ENCODE assay signal across 11 cellular contexts in genomic region chr14:23362200-23362599, GRCh38. TPM values are rescaled to one million over a fixed set of nuclear protein-coding genes. Genes with fewer than 3 reads are reported as not detected.
DNase-seq lines count a peak whose midpoint lies in the region; FAIRE-seq and TF ChIP-seq lines count a peak whose summit lies in the region.
"Had no signal": no experiment of that assay in that cellular context is flagged by ENCODE, and none has a peak within 500 bp of the region (broad histone marks: within the 10 kb centered on the region; RNA-seq: fewer than 3 reads in every experiment).

No MANE protein-coding gene starts in this region.

- H3K14ac ChIP-seq in H9 (ENCODE audit: insufficient read depth, low read length), result no peak overlapping the region

- H3K9ac ChIP-seq in H9 (ENCODE audit: extremely low read depth, insufficient read length, low read length) (no peak overlapping the region), neural cell (ENCODE audit: low read length) (no peak overlapping the region)

- H3K4ac ChIP-seq in H9 (ENCODE audit: low read depth, low read length), result no peak overlapping the region

- no peak overlapping the region for H2BK5ac ChIP-seq in H9 (ENCODE audit: insufficient read length, low read length)

- no peak overlapping the region for H4K8ac ChIP-seq in H9 (replicated peaks; ENCODE audit: insufficient read length, low read depth, low read length)

- H4K91ac ChIP-seq in H9 (ENCODE audit: insufficient read length, low read depth, low read length), result no peak overlapping the region

- H3K27me3 Mint-ChIP-seq in H9 (ENCODE audit: low read depth) (peaks cover 8% of the 10 kb centered on the region), immature natural killer cell (ENCODE audit: low read depth in 3 of 3) (peaks cover 4 to 8% (median 4%) of the 10 kb centered on the region in 3 donors)

- no peak overlapping the region for H3K27ac ChIP-seq in H9 (ENCODE audit: insufficient read length, low read depth, low read length)
- H3K27ac ChIP-seq in neural cell (ENCODE audit: low read length), result no peak overlapping the region
- H3K27ac ChIP-seq in small intestine (ENCODE audit: low read depth in 1 of 2, low read length in 1 of 2), result peak overlapping the region in 1 of 2 donors; percentile 51

- no peak overlapping the region for H3T11ph ChIP-seq in H9 (ENCODE audit: low read length)

- H3K4me2 ChIP-seq in H9 (ENCODE audit: insufficient read depth, insufficient read length, low read length), result no peak overlapping the region
- no peak overlapping the region for H3K4me2 ChIP-seq in neural cell (ENCODE audit: low read length)

- no peak overlapping the region for H3K4me3 Mint-ChIP-seq in H9
- no peak overlapping the region for H3K4me3 Mint-ChIP-seq in immature natural killer cell

- no peaks in the 10 kb centered on the region for H4K20me1 ChIP-seq in H9 (ENCODE audit: control insufficient read depth, insufficient read depth, insufficient read length)
- H4K20me1 ChIP-seq in neural cell (ENCODE audit: insufficient read depth), result no peaks in the 10 kb centered on the region

- no peak overlapping the region for H3K18ac ChIP-seq in H9 (ENCODE audit: insufficient read length, low read depth, low read length)

- H3K27ac Mint-ChIP-seq in H9, result no peak overlapping the region
- no peak overlapping the region for H3K27ac Mint-ChIP-seq in immature natural killer cell

- no peaks in the 10 kb centered on the region; the same call in 1 of the 2 replicates for H3K27me3 ChIP-seq in H9 (ENCODE audit: insufficient read depth, low read length)
- H3K27me3 ChIP-seq in neural cell (ENCODE audit: insufficient read depth, low read depth, low read length), result peaks cover 12% of the 10 kb centered on the region
- H3K27me3 ChIP-seq in small intestine (ENCODE audit: control insufficient read depth in 2 of 2, insufficient read depth in 2 of 2, low read length in 2 of 2), result peaks cover 4 to 16% of the 10 kb centered on the region in 2 donors

- no peak overlapping the region for H2AK5ac ChIP-seq in H9 (ENCODE audit: insufficient read length, low read length)

- H3K9me3 Mint-ChIP-seq in H9 (peaks cover 0 to 2% of the 10 kb centered on the region in 2 experiments; a peak in 1 of 5 replicates), immature natural killer cell (no peaks in the 10 kb centered on the region)

- H3K9me2 ChIP-seq in neural cell (ENCODE audit: insufficient read depth, low read length), result no peaks in the 10 kb centered on the region

- TF ChIP-seq CTCF in H9 (conservative IDR thresholded peaks at IDR 0.05) (peak; percentile 45; the same call in 2 of the 3 replicates), astrocyte of the spinal cord (IDR thresholded peaks at IDR 0.05; ENCODE audit: low read depth, low read length) (peak; percentile 31), neural cell (IDR thresholded peaks at IDR 0.05; ENCODE audit: poor library complexity, severe bottlenecking) (peak; percentile 52)

- no peak overlapping the region for H3K23ac ChIP-seq in H9 (ENCODE audit: insufficient read length, low read depth, low read length)

- no peaks in the 10 kb centered on the region for H3F3A ChIP-seq in neural cell (ENCODE audit: insufficient read depth, low read length, poor library complexity, severe bottlenecking)

- H3K79me1 ChIP-seq in H9 (ENCODE audit: insufficient read depth, low read depth, low read length, poor library complexity, severe bottlenecking), result no peaks in the 10 kb centered on the region

- H2AFZ ChIP-seq in H9 (ENCODE audit: low read length) (no peak overlapping the region), neural cell (ENCODE audit: low read depth, low read length) (no peak overlapping the region)

- H2BK120ac ChIP-seq in H9 (ENCODE audit: low read depth, low read length, poor library complexity, severe bottlenecking), result no peak overlapping the region

- FAIRE-seq in small intestine (lab: Jason Lieb, UNC), result no peak

- no peak for TF ChIP-seq RAD21 in neural cell (conservative IDR thresholded peaks at IDR 0.05)

- TF ChIP-seq EP300 in neural cell (conservative IDR thresholded peaks at IDR 0.05; ENCODE audit: poor library complexity, severe bottlenecking), result no peak

- H3K4me1 ChIP-seq in H9 (ENCODE audit: insufficient read depth, low read length) (peaks cover 4% of the 10 kb centered on the region; the same call in 1 of the 2 replicates), small intestine (ENCODE audit: control insufficient read depth in 2 of 2, insufficient read depth in 1 of 2, low read depth in 1 of 2, low read length in 1 of 2) (peaks cover 0 to 3% of the 10 kb centered on the region in 2 donors)

- no peak overlapping the region for H4K5ac ChIP-seq in H9 (ENCODE audit: insufficient read length, low read depth, low read length)

- in situ Hi-C loops in astrocyte of the spinal cord (cut with HindIII; ENCODE audit: low sequenced_read_pairs), result no loop called here

- H3K4me1 Mint-ChIP-seq in H9, result peaks cover 30 to 36% of the 10 kb centered on the region in 2 experiments
- no peaks in the 10 kb centered on the region for H3K4me1 Mint-ChIP-seq in immature natural killer cell

- H3K9me3 ChIP-seq in H9 (ENCODE audit: control insufficient read depth, low read depth, low read length) (no peaks in the 10 kb centered on the region), neural cell (ENCODE audit: low read length) (no peaks in the 10 kb centered on the region), small intestine (ENCODE audit: control insufficient read depth, low read depth) (no peaks in the 10 kb centered on the region)

- DNase-seq in H9 (no peak), astrocyte of the spinal cord (ENCODE audit: low read depth, low spot score) (peak; percentile 14), H4 (ENCODE audit: low spot score) (no peak), immature natural killer cell (no peak), small intestine (no peak)
- DNase-seq: activated CD8-positive, alpha-beta memory T cell treated with anti-CD3 and anti-CD28 coated beads, Interleukin-2, amount 50 U/mL, for 4 hours; dermis blood vessel endothelial cell; NCI-H1694 treated with DMSO at 0.1 percent for 48 hours; SIG-M5 had no signal

- WGBS in H9 (ENCODE audit: extremely low coverage, insufficient read length, low lambda C conversion rate), result no CpG with 5 or more reads among the region's 3 CpGs
- 62 to 82% (median 62%) methylated on average over 3 of the region's 3 CpGs for WGBS in small intestine, 3 donors

- no peaks in the 10 kb centered on the region for H3K79me2 ChIP-seq in H9 (ENCODE audit: insufficient read depth, low read length)
- H3K79me2 ChIP-seq in neural cell (replicated peaks; ENCODE audit: insufficient read depth, low read length), result peaks cover 25% of the 10 kb centered on the region

- no peak overlapping the region for H2BK12ac ChIP-seq in H9 (ENCODE audit: insufficient read length, low read depth, low read length)

- H3K36me3 ChIP-seq in neural cell (ENCODE audit: insufficient read depth, low read length) (no peaks in the 10 kb centered on the region), small intestine (ENCODE audit: control insufficient read depth in 2 of 2, insufficient read depth in 2 of 2, low read length in 2 of 2) (no peaks in the 10 kb centered on the region)

- peaks cover 23% of the 10 kb centered on the region for H3K23me2 ChIP-seq in H9 (ENCODE audit: insufficient read length, low read depth, low read length, poor library complexity, severe bottlenecking)

- H2BK20ac ChIP-seq in H9 (ENCODE audit: low read depth, low read length, poor library complexity, severe bottlenecking), result no peak overlapping the region

- H3K36me3 Mint-ChIP-seq in H9 (ENCODE audit: insufficient read depth in 1 of 3, low read depth in 3 of 3) (peaks cover 21 to 49% (median 35%) of the 10 kb centered on the region in 3 experiments), immature natural killer cell (no peaks in the 10 kb centered on the region)

- H2BK15ac ChIP-seq in H9 (ENCODE audit: low read depth, low read length), result no peak overlapping the region

- H3K4me3 ChIP-seq in astrocyte of the spinal cord (ENCODE audit: low read depth, low read length) (no peak overlapping the region), neural cell (ENCODE audit: low read length) (no peak overlapping the region), small intestine (ENCODE audit: low read depth in 1 of 2, low read length in 2 of 2) (no peak overlapping the region)

- H3K56ac ChIP-seq in H9 (ENCODE audit: insufficient read length, low read depth, low read length), result no peak overlapping the region

TF ChIP-seq in neural cell, 6 proteins besides CTCF, POLR2A, EP300 and RAD21:
- no peak for TF ChIP-seq MXI1 (conservative IDR thresholded peaks at IDR 0.05; ENCODE audit: poor library complexity, severe bottlenecking)
- peak; percentile 38 for TF ChIP-seq SMC3 (conservative IDR thresholded peaks at IDR 0.05; ENCODE audit: poor library complexity)

RNA-seq across cellular contexts. Expression of gene EFS, which starts 2.8 kb away (rescaled TPM):
- total RNA-seq in H9 (2021), result 31.9 and 32.1 TPM in 2 replicates
- polyA plus RNA-seq in neural cell (0.48 and 0.92 TPM in 2 replicates), immature natural killer cell (not detected), small intestine (1 to 10 TPM in 1 of 3 donors, under 1 TPM in 2; 0.54 to 3.0 (median 0.67) TPM)
- polyA minus RNA-seq in neural cell, result 1.3 and 1.5 TPM in 2 replicates
- total RNA-seq in H4 (2014; rRNA removed; shearing (Covaris generic)), result not detected in 2 replicates

RNA-seq across cellular contexts. Expression of gene SLC22A17, which starts 9.5 kb away (rescaled TPM):
- total RNA-seq in H9 (2021), result 33.0 and 34.0 TPM in 2 replicates
- polyA plus RNA-seq in neural cell (182 and 201 TPM in 2 replicates), immature natural killer cell (under 1 TPM in 1 of 3 donors, not detected in 2; 0.18 TPM), small intestine (10 to 100 TPM in 1 of 3 donors, 1 to 10 TPM in 1, under 1 TPM in 1; 0.67 to 12.7 (median 2.2) TPM)
- 136 and 168 TPM in 2 replicates for polyA minus RNA-seq in neural cell
- 4.6 and 5.3 TPM in 2 replicates for total RNA-seq in H4 (2014; rRNA removed; shearing (Covaris generic))

RNA-seq across cellular contexts. Expression of gene IL25, which starts 10.4 kb away (rescaled TPM):
- total RNA-seq in H9 (2021), result not detected in 2 replicates
- polyA plus RNA-seq in neural cell, result not detected in 2 replicates
- not detected in 2 replicates for polyA minus RNA-seq in neural cell
- not detected in 2 replicates for total RNA-seq in H4 (2014; rRNA removed; shearing (Covaris generic))
- polyA plus RNA-seq in immature natural killer cell, result not detected
- not detected for polyA plus RNA-seq in small intestine
- total RNA-seq: dermis blood vessel endothelial cell, left lobe of liver had no signal

RNA-seq across cellular contexts. Expression of gene CMTM5, which starts 14.6 kb away (rescaled TPM):
- not detected in 2 replicates for total RNA-seq in H9 (2021)
- polyA plus RNA-seq in neural cell, result not detected in 2 replicates
- not detected in 2 replicates for polyA minus RNA-seq in neural cell
- total RNA-seq in H4 (2014; rRNA removed; shearing (Covaris generic)), result not detected in 2 replicates
- 1 to 10 TPM in 1 of 3 donors, under 1 TPM in 1, not detected in 1; 0.27 to 4.0 TPM for polyA plus RNA-seq in immature natural killer cell
- polyA plus RNA-seq in small intestine, result under 1 TPM in 1 of 3 donors, not detected in 2; 0.97 TPM
- total RNA-seq: dermis blood vessel endothelial cell, left lobe of liver had no signal

RNA-seq across cellular contexts. Expression of gene PABPN1, which starts 40.9 kb away (rescaled TPM):
- total RNA-seq in H9 (2021), result 331 and 333 TPM in 2 replicates
- polyA plus RNA-seq in neural cell (431 and 532 TPM in 2 replicates), immature natural killer cell (100 to 1,000 TPM in 2 of 3 donors, 10 to 100 TPM in 1; 86.2 to 114 (median 113) TPM), small intestine (100 to 1,000 TPM; 119 to 170 (median 125) TPM)
- polyA minus RNA-seq in neural cell, result 80.8 and 103 TPM in 2 replicates
- 101 and 109 TPM in 2 replicates for total RNA-seq in H4 (2014; rRNA removed; shearing (Covaris generic))

Comparison
In these comparisons a context has a peak if more than half of its experiments do, and no peak if none do; other contexts are left out.
1. RNA of gene SLC22A17, which starts 9.5 kb away (polyA plus RNA-seq): 182 to 201 TPM in neural cell; 0.67 to 12.7 TPM in small intestine and 0.18 TPM in immature natural killer cell; every median in the first group is over 10 times any median in the second.
2. Peak in every context shown above with its lines, with median percentiles within 50 percentile points of each other: CTCF ChIP-seq.